In the genomic region with DNA sequence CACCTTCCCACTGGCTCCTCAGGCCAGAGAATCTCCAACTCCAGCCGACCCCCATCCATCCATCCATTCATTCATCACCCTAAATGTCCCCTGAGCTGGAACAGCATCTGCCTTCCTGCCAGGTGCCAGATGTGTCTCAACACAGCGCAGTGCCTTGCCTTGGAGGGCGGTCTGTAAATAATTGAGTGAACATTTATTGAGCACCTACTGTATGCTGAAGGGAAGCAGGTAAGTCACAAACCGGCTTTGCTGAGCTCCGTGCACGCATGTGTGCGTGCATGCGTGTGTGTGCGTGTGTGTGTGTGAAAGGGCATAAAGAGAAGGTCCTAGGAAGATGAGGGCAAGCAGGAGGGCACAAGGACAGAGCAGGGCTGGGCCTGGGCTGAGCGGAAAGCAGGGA, we compare ENCODE assay signal across 34 cellular contexts. TPM values are rescaled to one million over a fixed set of nuclear protein-coding genes. Genes with fewer than 3 reads are reported as not detected.
"Had no signal": no experiment of that assay in that cellular context is flagged by ENCODE, and none has a peak within 500 bp of the region (broad histone marks: within the 10 kb centered on the region; RNA-seq: fewer than 3 reads in every experiment).

No MANE protein-coding gene starts in this region.

- DNase-seq: activated B cell treated with CpG ODN at 0.5 μM for 24 hours; activated CD4-positive, alpha-beta T cell treated with anti-CD3 and anti-CD28 coated beads for 1 hour; activated CD4-positive, alpha-beta T cell treated with anti-CD3 and anti-CD28 coated beads, Interleukin-2, amount 10 ng/mL, durations not matched to agents 24 days and 14 days; activated CD4-positive, alpha-beta T cell treated with anti-CD3 and anti-CD28 coated beads, Interleukin-2, amount 50 U/mL, for 48 hours; activated CD8-positive, alpha-beta memory T cell treated with anti-CD3 and anti-CD28 coated beads, Interleukin-2, amount 10 ng/mL, durations not matched to agents 7 days and 5 days; activated effector memory CD4-positive, alpha-beta T cell treated with Interleukin-2 at 50 U/mL for 16 hours; activated naive CD4-positive, alpha-beta T cell; activated naive CD8-positive, alpha-beta T cell treated with anti-CD3 and anti-CD28 coated beads, Interleukin-2, amount 50 U/mL, for 24 hours; activated T-cell treated with anti-CD3 and anti-CD28 coated beads, Interleukin-2, amount 50 U/mL, for 24 hours; amygdala; brain microvascular endothelial cell; NCI-H1092; NCI-H1417; NCI-H1694; NCI-H2029; NCI-H2107; NCI-H345; NCI-H510A; NCI-H526 treated with DMSO at 0.1 percent for 48 hours; NCI-H82; NK-92 treated with Interleukin-12 subunit alpha and Interleukin-12 subunit beta, amount 100 ng/mL, for 24 hours; SHP77; SW 1271; T-helper 9 cell had no signal

- H3K27me3 Mint-ChIP-seq: activated naive CD4-positive, alpha-beta T cell treated with anti-CD3 and anti-CD28 coated beads, Interleukin-2, amount 50 U/mL, for 24 hours had no signal

- H3K27ac Mint-ChIP-seq: activated B cell treated with CpG ODN at 0.5 μM for 24 hours; activated CD4-positive, alpha-beta T cell treated with anti-CD3 and anti-CD28 coated beads, Interleukin-2, amount 10 ng/mL, durations not matched to agents 24 days and 14 days; activated CD8-positive, alpha-beta memory T cell treated with anti-CD3 and anti-CD28 coated beads, Interleukin-2, amount 10 ng/mL, durations not matched to agents 7 days and 5 days; activated naive CD4-positive, alpha-beta T cell treated with anti-CD3 and anti-CD28 coated beads, Interleukin-2, amount 50 U/mL, for 24 hours; activated naive CD8-positive, alpha-beta T cell treated with anti-CD3 and anti-CD28 coated beads, Interleukin-2, amount 50 U/mL, for 24 hours; activated T-cell treated with anti-CD3 and anti-CD28 coated beads, Interleukin-2, amount 50 U/mL, for 24 hours; activated T-helper 1 cell treated with anti-CD3 and anti-CD28 coated beads, Interleukin-12 subunit alpha, Interleukin-12 subunit beta, Interleukin-2, Interleukin-4 antibody, amounts not matched to agents 30 ng/mL and 10 ng/mL and 1 ng/mL, durations not matched to agents 14 hours and 24 hours and 36 hours had no signal

- H3K4me2 ChIP-seq: KMS-11 had no signal

- H3K9me3 ChIP-seq: SJSA1 had no signal

- H3K27ac ChIP-seq: brain microvascular endothelial cell, cardiac muscle cell, KMS-11, RWPE1, SJSA1 had no signal

- H3K4me1 ChIP-seq: SJSA1 had no signal

- H3K4me3 Mint-ChIP-seq: activated B cell treated with CpG ODN at 0.5 μM for 24 hours; activated CD4-positive, alpha-beta T cell treated with anti-CD3 and anti-CD28 coated beads, Interleukin-2, amount 10 ng/mL, durations not matched to agents 24 days and 14 days; activated CD8-positive, alpha-beta memory T cell treated with anti-CD3 and anti-CD28 coated beads, Interleukin-2, amount 10 ng/mL, durations not matched to agents 7 days and 5 days; activated naive CD4-positive, alpha-beta T cell treated with anti-CD3 and anti-CD28 coated beads, Interleukin-2, amount 50 U/mL, for 24 hours; activated naive CD8-positive, alpha-beta T cell treated with anti-CD3 and anti-CD28 coated beads, Interleukin-2, amount 50 U/mL, for 24 hours; activated T-cell treated with anti-CD3 and anti-CD28 coated beads, Interleukin-2, amount 50 U/mL, for 24 hours; activated T-helper 1 cell treated with anti-CD3 and anti-CD28 coated beads, Interleukin-12 subunit alpha, Interleukin-12 subunit beta, Interleukin-2, Interleukin-4 antibody, amounts not matched to agents 30 ng/mL and 10 ng/mL and 1 ng/mL, durations not matched to agents 14 hours and 24 hours and 36 hours had no signal

- H3K36me3 Mint-ChIP-seq: activated CD8-positive, alpha-beta memory T cell treated with anti-CD3 and anti-CD28 coated beads, Interleukin-2, amount 10 ng/mL, durations not matched to agents 7 days and 5 days; activated naive CD4-positive, alpha-beta T cell treated with anti-CD3 and anti-CD28 coated beads, Interleukin-2, amount 50 U/mL, for 24 hours had no signal

- H3K9me3 Mint-ChIP-seq: activated B cell treated with CpG ODN at 0.5 μM for 24 hours; activated CD4-positive, alpha-beta T cell treated with anti-CD3 and anti-CD28 coated beads, Interleukin-2, amount 10 ng/mL, durations not matched to agents 24 days and 14 days; activated naive CD4-positive, alpha-beta T cell treated with anti-CD3 and anti-CD28 coated beads, Interleukin-2, amount 50 U/mL, for 24 hours; activated naive CD8-positive, alpha-beta T cell treated with anti-CD3 and anti-CD28 coated beads, Interleukin-2, amount 50 U/mL, for 24 hours; activated T-cell treated with anti-CD3 and anti-CD28 coated beads, Interleukin-2, amount 50 U/mL, for 24 hours; activated T-helper 1 cell treated with anti-CD3 and anti-CD28 coated beads, Interleukin-12 subunit alpha, Interleukin-12 subunit beta, Interleukin-2, Interleukin-4 antibody, amounts not matched to agents 30 ng/mL and 10 ng/mL and 1 ng/mL, durations not matched to agents 14 hours and 24 hours and 36 hours had no signal

- H3K27me3 ChIP-seq: cardiac muscle cell had no signal

- H3K4me1 Mint-ChIP-seq: activated B cell treated with CpG ODN at 0.5 μM for 24 hours; activated CD4-positive, alpha-beta T cell treated with anti-CD3 and anti-CD28 coated beads, Interleukin-2, amount 10 ng/mL, durations not matched to agents 24 days and 14 days; activated CD8-positive, alpha-beta memory T cell treated with anti-CD3 and anti-CD28 coated beads, Interleukin-2, amount 10 ng/mL, durations not matched to agents 7 days and 5 days; activated naive CD4-positive, alpha-beta T cell treated with anti-CD3 and anti-CD28 coated beads, Interleukin-2, amount 50 U/mL, for 24 hours; activated naive CD8-positive, alpha-beta T cell treated with anti-CD3 and anti-CD28 coated beads, Interleukin-2, amount 50 U/mL, for 24 hours had no signal

- H3K9ac ChIP-seq: KMS-11 had no signal

- ATAC-seq: activated CD8-positive, alpha-beta memory T cell treated with anti-CD3 and anti-CD28 coated beads, Interleukin-2, amount 10 ng/mL, durations not matched to agents 7 days and 5 days; activated naive CD8-positive, alpha-beta T cell treated with anti-CD3 and anti-CD28 coated beads, Interleukin-2, amount 50 U/mL, for 24 hours; Panc1; SK-N-SH treated with all-trans-retinoic acid at 6 μM for 48 hours had no signal

RNA-seq across cellular contexts. Expression of a gene that starts 10.2 kb away (rescaled TPM):
- total RNA-seq: activated B cell treated with CpG ODN at 0.5 μM for 24 hours; activated CD4-positive, alpha-beta T cell treated with anti-CD3 and anti-CD28 coated beads, Interleukin-2, amount 10 ng/mL, durations not matched to agents 24 days and 14 days; activated CD8-positive, alpha-beta memory T cell treated with anti-CD3 and anti-CD28 coated beads, Interleukin-2, amount 10 ng/mL, durations not matched to agents 7 days and 5 days; activated T-helper 1 cell treated with anti-CD3 and anti-CD28 coated beads, Interleukin-12 subunit alpha, Interleukin-12 subunit beta, Interleukin-2, Interleukin-4 antibody, amounts not matched to agents 30 ng/mL and 10 ng/mL and 1 ng/mL, durations not matched to agents 14 hours and 24 hours and 36 hours; MCF 10A; SJSA1; T-helper 1 cell treated with Interleukin-12 subunit alpha and Interleukin-12 subunit beta and Interleukin-4 antibody, amounts not matched to agents 30 ng/mL and 1 ng/mL, for 36 hours had no signal

RNA-seq across cellular contexts. Expression of a gene that starts 23.1 kb away (rescaled TPM):
- total RNA-seq: activated B cell treated with CpG ODN at 0.5 μM for 24 hours had no signal
